1 cellular context compared by ENCODE assay signal in the genomic region with DNA sequence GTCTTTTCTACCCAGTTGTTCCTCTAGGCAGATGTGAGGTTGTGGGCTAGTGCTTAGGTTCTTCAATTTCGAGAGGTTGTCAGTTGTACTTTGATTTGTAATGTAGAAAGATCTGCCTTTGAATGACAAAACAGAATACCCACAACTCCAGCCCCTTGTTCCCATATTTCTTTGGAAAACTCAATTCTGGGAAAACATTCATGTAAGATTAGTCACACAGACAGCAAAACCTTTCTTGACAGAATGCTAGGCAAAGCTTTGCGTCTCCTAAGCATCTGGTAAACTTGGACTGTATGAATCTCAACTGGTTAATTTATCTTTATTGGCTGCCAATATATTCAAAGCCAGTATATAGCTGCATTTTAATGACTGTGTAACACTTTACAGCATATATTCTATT.
TF ChIP-seq lines count a peak whose summit lies in the region.

No MANE protein-coding gene starts in this region.

TF ChIP-seq in SK-N-SH treated with all-trans-retinoic acid at 6 μM for 48 hours, 23 proteins besides CTCF, POLR2A, EP300 and RAD21 (continued from another document):
- TF ChIP-seq, protein P1, sequence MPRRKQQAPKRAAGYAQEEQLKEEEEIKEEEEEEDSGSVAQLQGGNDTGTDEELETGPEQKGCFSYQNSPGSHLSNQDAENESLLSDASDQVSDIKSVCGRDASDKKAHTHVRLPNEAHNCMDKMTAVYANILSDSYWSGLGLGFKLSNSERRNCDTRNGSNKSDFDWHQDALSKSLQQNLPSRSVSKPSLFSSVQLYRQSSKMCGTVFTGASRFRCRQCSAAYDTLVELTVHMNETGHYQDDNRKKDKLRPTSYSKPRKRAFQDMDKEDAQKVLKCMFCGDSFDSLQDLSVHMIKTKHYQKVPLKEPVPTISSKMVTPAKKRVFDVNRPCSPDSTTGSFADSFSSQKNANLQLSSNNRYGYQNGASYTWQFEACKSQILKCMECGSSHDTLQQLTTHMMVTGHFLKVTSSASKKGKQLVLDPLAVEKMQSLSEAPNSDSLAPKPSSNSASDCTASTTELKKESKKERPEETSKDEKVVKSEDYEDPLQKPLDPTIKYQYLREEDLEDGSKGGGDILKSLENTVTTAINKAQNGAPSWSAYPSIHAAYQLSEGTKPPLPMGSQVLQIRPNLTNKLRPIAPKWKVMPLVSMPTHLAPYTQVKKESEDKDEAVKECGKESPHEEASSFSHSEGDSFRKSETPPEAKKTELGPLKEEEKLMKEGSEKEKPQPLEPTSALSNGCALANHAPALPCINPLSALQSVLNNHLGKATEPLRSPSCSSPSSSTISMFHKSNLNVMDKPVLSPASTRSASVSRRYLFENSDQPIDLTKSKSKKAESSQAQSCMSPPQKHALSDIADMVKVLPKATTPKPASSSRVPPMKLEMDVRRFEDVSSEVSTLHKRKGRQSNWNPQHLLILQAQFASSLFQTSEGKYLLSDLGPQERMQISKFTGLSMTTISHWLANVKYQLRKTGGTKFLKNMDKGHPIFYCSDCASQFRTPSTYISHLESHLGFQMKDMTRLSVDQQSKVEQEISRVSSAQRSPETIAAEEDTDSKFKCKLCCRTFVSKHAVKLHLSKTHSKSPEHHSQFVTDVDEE (CRISPR knock-in tag; IDR thresholded peaks at IDR 0.05), result no peak
- TF ChIP-seq, protein P2, sequence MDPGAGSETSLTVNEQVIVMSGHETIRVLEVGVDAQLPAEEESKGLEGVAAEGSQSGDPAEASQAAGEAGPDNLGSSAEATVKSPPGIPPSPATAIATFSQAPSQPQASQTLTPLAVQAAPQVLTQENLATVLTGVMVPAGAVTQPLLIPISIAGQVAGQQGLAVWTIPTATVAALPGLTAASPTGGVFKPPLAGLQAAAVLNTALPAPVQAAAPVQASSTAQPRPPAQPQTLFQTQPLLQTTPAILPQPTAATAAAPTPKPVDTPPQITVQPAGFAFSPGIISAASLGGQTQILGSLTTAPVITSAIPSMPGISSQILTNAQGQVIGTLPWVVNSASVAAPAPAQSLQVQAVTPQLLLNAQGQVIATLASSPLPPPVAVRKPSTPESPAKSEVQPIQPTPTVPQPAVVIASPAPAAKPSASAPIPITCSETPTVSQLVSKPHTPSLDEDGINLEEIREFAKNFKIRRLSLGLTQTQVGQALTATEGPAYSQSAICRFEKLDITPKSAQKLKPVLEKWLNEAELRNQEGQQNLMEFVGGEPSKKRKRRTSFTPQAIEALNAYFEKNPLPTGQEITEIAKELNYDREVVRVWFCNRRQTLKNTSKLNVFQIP (CRISPR knock-in tag; IDR thresholded peaks at IDR 0.05; ENCODE audit: borderline replicate concordance, low read depth), result no peak
- TF ChIP-seq ARNTL (CRISPR knock-in tag; IDR thresholded peaks at IDR 0.05; ENCODE audit: borderline replicate concordance, low read depth), result no peak
- TF ChIP-seq RARB (CRISPR knock-in tag; IDR thresholded peaks at IDR 0.05), result no peak
- TF ChIP-seq PPARA (CRISPR knock-in tag; IDR thresholded peaks at IDR 0.05; ENCODE audit: borderline replicate concordance), result no peak
- no peak for TF ChIP-seq ZNF8 (CRISPR knock-in tag; IDR thresholded peaks at IDR 0.05)
- TF ChIP-seq, protein P3, sequence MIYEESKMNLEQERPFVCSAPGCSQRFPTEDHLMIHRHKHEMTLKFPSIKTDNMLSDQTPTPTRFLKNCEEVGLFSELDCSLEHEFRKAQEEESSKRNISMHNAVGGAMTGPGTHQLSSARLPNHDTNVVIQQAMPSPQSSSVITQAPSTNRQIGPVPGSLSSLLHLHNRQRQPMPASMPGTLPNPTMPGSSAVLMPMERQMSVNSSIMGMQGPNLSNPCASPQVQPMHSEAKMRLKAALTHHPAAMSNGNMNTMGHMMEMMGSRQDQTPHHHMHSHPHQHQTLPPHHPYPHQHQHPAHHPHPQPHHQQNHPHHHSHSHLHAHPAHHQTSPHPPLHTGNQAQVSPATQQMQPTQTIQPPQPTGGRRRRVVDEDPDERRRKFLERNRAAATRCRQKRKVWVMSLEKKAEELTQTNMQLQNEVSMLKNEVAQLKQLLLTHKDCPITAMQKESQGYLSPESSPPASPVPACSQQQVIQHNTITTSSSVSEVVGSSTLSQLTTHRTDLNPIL (CRISPR knock-in tag; IDR thresholded peaks at IDR 0.05; ENCODE audit: low read depth), result no peak
- TF ChIP-seq CSDC2 (CRISPR knock-in tag; IDR thresholded peaks at IDR 0.05), result no peak
- no peak for TF ChIP-seq ESRRG (CRISPR knock-in tag; IDR thresholded peaks at IDR 0.05)
- no peak for TF ChIP-seq SNAI2 (CRISPR knock-in tag; IDR thresholded peaks at IDR 0.05)
- TF ChIP-seq OSR1 (CRISPR knock-in tag; IDR thresholded peaks at IDR 0.05), result no peak
- TF ChIP-seq ZFP3 (CRISPR knock-in tag; IDR thresholded peaks at IDR 0.05), result no peak
- TF ChIP-seq, protein P4, sequence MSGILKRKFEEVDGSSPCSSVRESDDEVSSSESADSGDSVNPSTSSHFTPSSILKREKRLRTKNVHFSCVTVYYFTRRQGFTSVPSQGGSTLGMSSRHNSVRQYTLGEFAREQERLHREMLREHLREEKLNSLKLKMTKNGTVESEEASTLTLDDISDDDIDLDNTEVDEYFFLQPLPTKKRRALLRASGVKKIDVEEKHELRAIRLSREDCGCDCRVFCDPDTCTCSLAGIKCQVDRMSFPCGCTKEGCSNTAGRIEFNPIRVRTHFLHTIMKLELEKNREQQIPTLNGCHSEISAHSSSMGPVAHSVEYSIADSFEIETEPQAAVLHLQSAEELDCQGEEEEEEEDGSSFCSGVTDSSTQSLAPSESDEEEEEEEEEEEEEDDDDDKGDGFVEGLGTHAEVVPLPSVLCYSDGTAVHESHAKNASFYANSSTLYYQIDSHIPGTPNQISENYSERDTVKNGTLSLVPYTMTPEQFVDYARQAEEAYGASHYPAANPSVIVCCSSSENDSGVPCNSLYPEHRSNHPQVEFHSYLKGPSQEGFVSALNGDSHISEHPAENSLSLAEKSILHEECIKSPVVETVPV (CRISPR knock-in tag; IDR thresholded peaks at IDR 0.05), result no peak
- TF ChIP-seq ZC3H10 (CRISPR knock-in tag; IDR thresholded peaks at IDR 0.05), result no peak
- TF ChIP-seq, protein P5, sequence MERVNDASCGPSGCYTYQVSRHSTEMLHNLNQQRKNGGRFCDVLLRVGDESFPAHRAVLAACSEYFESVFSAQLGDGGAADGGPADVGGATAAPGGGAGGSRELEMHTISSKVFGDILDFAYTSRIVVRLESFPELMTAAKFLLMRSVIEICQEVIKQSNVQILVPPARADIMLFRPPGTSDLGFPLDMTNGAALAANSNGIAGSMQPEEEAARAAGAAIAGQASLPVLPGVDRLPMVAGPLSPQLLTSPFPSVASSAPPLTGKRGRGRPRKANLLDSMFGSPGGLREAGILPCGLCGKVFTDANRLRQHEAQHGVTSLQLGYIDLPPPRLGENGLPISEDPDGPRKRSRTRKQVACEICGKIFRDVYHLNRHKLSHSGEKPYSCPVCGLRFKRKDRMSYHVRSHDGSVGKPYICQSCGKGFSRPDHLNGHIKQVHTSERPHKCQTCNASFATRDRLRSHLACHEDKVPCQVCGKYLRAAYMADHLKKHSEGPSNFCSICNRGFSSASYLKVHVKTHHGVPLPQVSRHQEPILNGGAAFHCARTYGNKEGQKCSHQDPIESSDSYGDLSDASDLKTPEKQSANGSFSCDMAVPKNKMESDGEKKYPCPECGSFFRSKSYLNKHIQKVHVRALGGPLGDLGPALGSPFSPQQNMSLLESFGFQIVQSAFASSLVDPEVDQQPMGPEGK (CRISPR knock-in tag; IDR thresholded peaks at IDR 0.05; ENCODE audit: borderline replicate concordance), result no peak
- no peak for TF ChIP-seq GLIS3 (CRISPR knock-in tag; IDR thresholded peaks at IDR 0.05)
